ENCODE assay signal across 13 cellular contexts in the genomic region with DNA sequence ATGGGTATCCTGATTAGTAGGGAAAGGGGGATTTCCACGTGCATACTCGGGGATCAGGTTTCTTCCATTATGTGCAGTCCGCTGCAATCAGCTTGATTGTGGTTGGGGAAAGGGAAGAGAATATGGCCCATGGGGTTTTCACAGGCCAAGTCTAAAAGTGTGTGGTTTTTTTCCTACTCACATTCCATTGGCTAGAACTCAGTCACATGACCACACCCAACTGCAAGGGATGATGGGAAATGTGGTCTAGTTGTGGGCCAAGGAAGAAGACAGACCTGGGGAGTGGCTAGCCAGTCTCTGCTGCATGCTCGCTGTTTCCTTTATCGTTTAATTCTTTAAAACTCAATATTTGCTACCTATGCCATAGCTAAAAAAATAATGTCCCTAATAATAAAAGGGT.
DNase-seq lines count a peak whose midpoint lies in the region; ATAC-seq, FAIRE-seq and TF ChIP-seq lines count a peak whose summit lies in the region.
"Had no signal": no experiment of that assay in that cellular context is flagged by ENCODE, and none has a peak within 500 bp of the region (broad histone marks: within the 10 kb centered on the region; RNA-seq: fewer than 3 reads in every experiment).

No MANE protein-coding gene starts in this region.

- no peak for TF ChIP-seq RAD21 in H1 (IDR thresholded peaks at IDR 0.05 in 1 of 2, conservative IDR thresholded peaks at IDR 0.05 in 1 of 2; ENCODE audit: low read depth in 2 of 2, low read length in 2 of 2)

- POLR2A ChIA-PET in H1 (lab: Charles Lee; ENCODE audit: partially characterized antibody) = no interaction called here

- ATAC-seq in GM23338 (peak; percentile 67), HG02870 (IDR thresholded peaks at IDR 0.05; ENCODE audit: unreplicated experiment) (no peak)
- ATAC-seq: mucosa of descending colon had no signal

- H3K36me3 ChIP-seq in GM23338 (ENCODE audit: insufficient read depth) = no peaks in the 10 kb centered on the region
- no peaks in the 10 kb centered on the region for H3K36me3 ChIP-seq in H1 (ENCODE audit: control insufficient read depth in 2 of 4, insufficient read depth in 4 of 4, low read length in 3 of 4)
- H3K36me3 ChIP-seq in tibial artery = no peaks in the 10 kb centered on the region
- H3K36me3 ChIP-seq in mesenchymal stem cell (ENCODE audit: control insufficient read depth in 1 of 2, insufficient read depth in 2 of 2, low read depth in 1 of 2, low read length in 2 of 2) = no peaks in the 10 kb centered on the region
- no peaks in the 10 kb centered on the region for H3K36me3 ChIP-seq in H7 (replicated peaks; ENCODE audit: control insufficient read depth, insufficient read depth, low read length)
- H3K36me3 ChIP-seq: thyroid gland had no signal

- H3K4me1 Mint-ChIP-seq in GM23338 = peaks cover 44% of the 10 kb centered on the region
- H3K4me1 Mint-ChIP-seq: CD4-positive, CD25-positive, alpha-beta regulatory T cell had no signal

- no peak overlapping the region for H3K4ac ChIP-seq in H1 (replicated peaks; ENCODE audit: insufficient read length, low read depth, low read length)
- H3K4ac ChIP-seq in mesenchymal stem cell (ENCODE audit: low read depth in 1 of 2, low read length in 2 of 2) = no peak overlapping the region

- H2BK12ac ChIP-seq in H1 (ENCODE audit: low read depth, low read length) (no peak overlapping the region), mesenchymal stem cell (ENCODE audit: low read length in 2 of 2) (no peak overlapping the region)

- H3K18ac ChIP-seq in H1 (ENCODE audit: extremely low read depth, low read length) = no peak overlapping the region
- no peak overlapping the region for H3K18ac ChIP-seq in mesenchymal stem cell (ENCODE audit: low read depth in 1 of 2, low read length in 2 of 2)

- H3K27ac Mint-ChIP-seq in GM23338 = peak overlapping the region; percentile 51; the same call in 1 of the 2 replicates
- H3K27ac Mint-ChIP-seq: CD4-positive, CD25-positive, alpha-beta regulatory T cell had no signal

- no peak overlapping the region for H3K23ac ChIP-seq in H1 (ENCODE audit: insufficient read length)
- no peak overlapping the region for H3K23ac ChIP-seq in mesenchymal stem cell (ENCODE audit: low read length in 2 of 2)

- H3K4me2 ChIP-seq in GM23338 = no peak overlapping the region
- H3K4me2 ChIP-seq in H1 (ENCODE audit: insufficient read depth in 1 of 2, low read depth in 2 of 2, low read length in 2 of 2) = no peak overlapping the region; a peak in 1 of 4 replicates
- H3K4me2 ChIP-seq in mesenchymal stem cell (ENCODE audit: low read length, poor library complexity, severe bottlenecking) = no peak overlapping the region

- no peak overlapping the region for H3K4me3 ChIP-seq in GM23338
- H3K4me3 ChIP-seq in H1 (ENCODE audit: extremely low read depth in 1 of 4, insufficient read depth in 2 of 4, low read depth in 3 of 4, low read length in 4 of 4) = no peak overlapping the region
- H3K4me3 ChIP-seq in tibial artery = no peak overlapping the region
- no peak overlapping the region for H3K4me3 ChIP-seq in mesenchymal stem cell (ENCODE audit: insufficient read depth in 1 of 2, low read depth in 1 of 2, low read length in 2 of 2)
- no peak overlapping the region for H3K4me3 ChIP-seq in H7 (ENCODE audit: insufficient read depth, low read depth, low read length)
- H3K4me3 ChIP-seq: mucosa of descending colon, thyroid gland had no signal

- H4K20me1 ChIP-seq in GM23338 (replicated peaks; ENCODE audit: insufficient read depth) = no peaks in the 10 kb centered on the region
- no peaks in the 10 kb centered on the region for H4K20me1 ChIP-seq in H1 (replicated peaks in 1 of 2; ENCODE audit: control insufficient read depth in 1 of 2, insufficient read depth in 2 of 2, low read length in 2 of 2)

- no peak overlapping the region for H3K56ac ChIP-seq in H1 (replicated peaks; ENCODE audit: insufficient read length, low read depth, low read length)

- H2BK15ac ChIP-seq in H1 (ENCODE audit: low read length) (no peak overlapping the region), mesenchymal stem cell (ENCODE audit: low read depth, poor library complexity, severe bottlenecking) (no peak overlapping the region)

- CTCF ChIA-PET in H1 (lab: Charles Lee; ENCODE audit: partially characterized antibody) = interaction anchor here (0.7 kb wide), 2 partner anchors 9 to 78 kb away, joined by 3 read pairs; no protein-coding TSS in a partner anchor

- H3K79me2 ChIP-seq in GM23338 (replicated peaks; ENCODE audit: insufficient read depth) = no peaks in the 10 kb centered on the region
- no peaks in the 10 kb centered on the region for H3K79me2 ChIP-seq in H1 (ENCODE audit: control insufficient read depth in 1 of 2, insufficient read depth in 2 of 2, low read length in 2 of 2)

- H3K36me3 Mint-ChIP-seq in GM23338 (ENCODE audit: low read depth) = no peaks in the 10 kb centered on the region
- H3K36me3 Mint-ChIP-seq: CD4-positive, CD25-positive, alpha-beta regulatory T cell had no signal

- H4K8ac ChIP-seq in H1 (ENCODE audit: extremely low read depth, insufficient read depth, low read length) (no peak overlapping the region), mesenchymal stem cell (ENCODE audit: low read length) (no peak overlapping the region)

- H2AK5ac ChIP-seq in H1 (ENCODE audit: low read depth, low read length) = no peak overlapping the region
- no peak overlapping the region for H2AK5ac ChIP-seq in mesenchymal stem cell (ENCODE audit: low read length, severe bottlenecking)

- H4K5ac ChIP-seq in H1 (ENCODE audit: insufficient read length, low read depth, low read length) = no peak overlapping the region

- no peak overlapping the region for H2BK20ac ChIP-seq in H1 (ENCODE audit: low read length)

- H3K9me2 ChIP-seq in GM23338 (ENCODE audit: insufficient read depth) = 0 out of 2 replicates have a peak, but pooled peaks cover 2% of the 10 kb centered on the region

- H3K27me3 Mint-ChIP-seq in GM23338 (ENCODE audit: insufficient read depth, low read depth, poor library complexity) = no peaks in the 10 kb centered on the region

- H3K4me3 Mint-ChIP-seq in GM23338 = no peak overlapping the region
- H3K4me3 Mint-ChIP-seq: CD4-positive, CD25-positive, alpha-beta regulatory T cell had no signal

- no peaks in the 10 kb centered on the region for H3K9me3 Mint-ChIP-seq in GM23338

- TF ChIP-seq POLR2A in H1 (IDR thresholded peaks at IDR 0.05; ENCODE audit: control extremely low read depth in 1 of 2, low read depth in 2 of 2, low read length in 2 of 2) = no peak

- H3K4me1 ChIP-seq in GM23338 (ENCODE audit: insufficient read depth) (peaks cover 25% of the 10 kb centered on the region), H1 (replicated peaks in 1 of 4; ENCODE audit: control insufficient read depth in 3 of 4, insufficient read depth in 4 of 4, low read length in 3 of 4) (peaks cover 5 to 19% (median 14%) of the 10 kb centered on the region in 4 experiments; a peak in 5 of 7 replicates), tibial artery (no peaks in the 10 kb centered on the region), mesenchymal stem cell (ENCODE audit: control insufficient read depth, insufficient read depth, low read depth, low read length) (no peaks in the 10 kb centered on the region)

- no peak for TF ChIP-seq CTCF in GM23338 (conservative IDR thresholded peaks at IDR 0.05; ENCODE audit: low read depth in 2 of 2)
- no peak for TF ChIP-seq CTCF in H1 (IDR thresholded peaks at IDR 0.05; ENCODE audit: control extremely low read depth in 1 of 3, insufficient read depth in 1 of 3, low read depth in 1 of 3, low read length in 3 of 3)
- no peak for TF ChIP-seq CTCF in tibial artery (IDR thresholded peaks at IDR 0.05)

- H4K91ac ChIP-seq in H1 (replicated peaks; ENCODE audit: insufficient read length, low read length) = no peak overlapping the region
- H4K91ac ChIP-seq in mesenchymal stem cell (ENCODE audit: low read length) = no peak overlapping the region

- peak; percentile 86 for DNase-seq in CMK (ENCODE audit: low read depth)
- DNase-seq in GM23338 (ENCODE audit: low spot score) = peak; percentile 79
- peak; percentile 59 for DNase-seq in NCI-H69 (lab: John Stamatoyannopoulos, UW)
- peak in 1 of 2 experiments; percentile 54 for DNase-seq in H1 (ENCODE audit: low read depth in 1 of 2, low spot score in 2 of 2)
- no peak for DNase-seq in tibial artery
- DNase-seq in mesenchymal stem cell = no peak
- DNase-seq in H7 = no peak
- DNase-seq: retina, thyroid gland had no signal

- H3K9me3 ChIP-seq in H1 (ENCODE audit: insufficient read depth in 2 of 2, low read depth in 1 of 2, low read length in 1 of 2) = no peaks in the 10 kb centered on the region
- H3K9me3 ChIP-seq in tibial artery = no peaks in the 10 kb centered on the region
- no peaks in the 10 kb centered on the region for H3K9me3 ChIP-seq in mesenchymal stem cell (ENCODE audit: control insufficient read depth, low read length)
- H3K9me3 ChIP-seq: mucosa of descending colon, thyroid gland had no signal

- no peak overlapping the region for H3K9ac ChIP-seq in H1 (replicated peaks in 1 of 4; ENCODE audit: extremely low read depth in 1 of 4, low read depth in 3 of 4, low read length in 3 of 4)
- H3K9ac ChIP-seq in mesenchymal stem cell (ENCODE audit: low read length) = no peak overlapping the region

- H2BK120ac ChIP-seq in H1 (replicated peaks; ENCODE audit: low read depth, low read length) = no peak overlapping the region
- H2BK120ac ChIP-seq in mesenchymal stem cell (ENCODE audit: low read depth, low read length) = no peak overlapping the region

- H3K14ac ChIP-seq in H1 (ENCODE audit: insufficient read length) = no peak overlapping the region
- H3K14ac ChIP-seq in mesenchymal stem cell (ENCODE audit: low read length in 2 of 2) = no peak overlapping the region

- H3F3A ChIP-seq in GM23338 (replicated peaks; ENCODE audit: low read depth) = no peaks in the 10 kb centered on the region

- TF ChIP-seq EP300 in H1 (IDR thresholded peaks at IDR 0.05; ENCODE audit: borderline replicate concordance in 1 of 2, low read depth in 2 of 2, low read length in 2 of 2) = no peak

- peaks cover 5% of the 10 kb centered on the region for H3K23me2 ChIP-seq in H1 (ENCODE audit: low read depth, low read length)

- H2BK5ac ChIP-seq in H1 (ENCODE audit: low read depth, low read length) (no peak overlapping the region), mesenchymal stem cell (ENCODE audit: low read depth, low read length, poor library complexity, severe bottlenecking) (no peak overlapping the region)

- H3K27me3 ChIP-seq in GM23338 (ENCODE audit: insufficient read depth) (no peaks in the 10 kb centered on the region), H1 (replicated peaks in 1 of 4; ENCODE audit: control insufficient read depth in 3 of 4, extremely low read depth in 1 of 4, insufficient read depth in 3 of 4, low read length in 3 of 4) (no peaks in the 10 kb centered on the region), tibial artery (peaks cover 0 to 2% of the 10 kb centered on the region in 2 donors), mesenchymal stem cell (ENCODE audit: control insufficient read depth in 1 of 2, insufficient read depth in 1 of 2, low read length in 2 of 2) (peaks cover 0 to 13% of the 10 kb centered on the region in 2 experiments), H7 (ENCODE audit: control insufficient read depth, insufficient read depth, low read length) (no peaks in the 10 kb centered on the region)
- H3K27me3 ChIP-seq: thyroid gland had no signal

- FAIRE-seq in H1 (lab: Jason Lieb, UNC) = peak; percentile 98
- FAIRE-seq: endothelial cell of umbilical vein had no signal

- no peak overlapping the region for H2AFZ ChIP-seq in GM23338
- no peak overlapping the region for H2AFZ ChIP-seq in H1 (ENCODE audit: low read length)
- H2AFZ ChIP-seq in mesenchymal stem cell (ENCODE audit: low read depth, low read length) = no peak overlapping the region

- H3K27ac ChIP-seq in GM23338 (ENCODE audit: low read depth) = no peak overlapping the region
- H3K27ac ChIP-seq in H1 (ENCODE audit: low read depth, low read length) = no peak overlapping the region
- no peak overlapping the region for H3K27ac ChIP-seq in tibial artery
- H3K27ac ChIP-seq in mesenchymal stem cell (ENCODE audit: low read length, poor library complexity, severe bottlenecking) = no peak overlapping the region
- H3K27ac ChIP-seq: thyroid gland had no signal

- 74% methylated on average over 5 of the region's 5 CpGs; no CpG with 5 or more reads in 1 of the 2 experiments for WGBS in H1 (ENCODE audit: extremely low coverage in 1 of 2, insufficient coverage in 1 of 2, insufficient read length in 1 of 2, insufficient replicate concordance in 2 of 2, low coverage in 1 of 2, low lambda C conversion rate in 2 of 2, missing lambda C conversion rate in 1 of 2), 2 experiments
- WGBS in mesenchymal stem cell = 88% methylated on average over 3 of the region's 5 CpGs

- H3K79me1 ChIP-seq in H1 (ENCODE audit: low read depth, low read length) = no peaks in the 10 kb centered on the region
- no peaks in the 10 kb centered on the region for H3K79me1 ChIP-seq in mesenchymal stem cell (replicated peaks; ENCODE audit: low read length, poor library complexity, severe bottlenecking)

- intact Hi-C loops in tibial artery (cut with DNase I; ENCODE audit: low total_unique reads) = no loop called here

Comparison
In these comparisons a context has a peak if more than half of its experiments do, and no peak if none do; other contexts are left out.
1. DNase-seq: peak in CMK (single experiment), GM23338 (single experiment) and NCI-H69 (single experiment); none in tibial artery (0 of 2), mesenchymal stem cell (single experiment) and H7 (single experiment).